In the genomic region with DNA sequence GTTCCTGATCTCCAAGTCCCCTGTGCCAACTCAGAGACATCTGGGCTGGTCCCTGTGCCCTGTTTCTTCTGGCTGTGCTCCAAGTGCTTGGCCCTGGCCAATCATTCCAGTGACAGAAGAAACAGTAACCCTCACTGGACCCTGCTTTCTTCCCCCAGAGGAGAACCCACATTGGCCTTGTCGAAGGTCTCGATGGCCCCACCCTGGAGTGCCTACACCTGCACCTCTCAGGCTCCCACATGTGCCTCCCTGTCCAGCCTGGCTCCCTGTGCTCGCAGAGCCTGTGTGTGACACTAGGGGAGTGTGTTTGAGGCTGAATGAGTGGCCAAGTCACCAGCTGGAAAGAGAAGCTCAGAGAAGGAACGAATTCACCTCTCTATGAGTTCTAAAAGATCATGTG, we compare ENCODE assay signal across 18 cellular contexts. TPM values are rescaled to one million over a fixed set of nuclear protein-coding genes. Genes with fewer than 3 reads are reported as not detected.
DNase-seq lines count a peak whose midpoint lies in the region; ATAC-seq and TF ChIP-seq lines count a peak whose summit lies in the region.
"Had no signal": no experiment of that assay in that cellular context is flagged by ENCODE, and none has a peak within 500 bp of the region (broad histone marks: within the 10 kb centered on the region; RNA-seq: fewer than 3 reads in every experiment).

No MANE protein-coding gene starts in this region.

- H3K27me3 Mint-ChIP-seq in endodermal cell (ENCODE audit: insufficient read depth), result peaks cover 40% of the 10 kb centered on the region

- no peak overlapping the region for H3K27ac Mint-ChIP-seq in endodermal cell
- H3K27ac Mint-ChIP-seq: IgD-negative memory B cell had no signal

- no peaks in the 10 kb centered on the region for H3K36me3 Mint-ChIP-seq in endodermal cell (ENCODE audit: low read depth)
- H3K36me3 Mint-ChIP-seq: IgD-negative memory B cell had no signal

- ATAC-seq in Right ventricle myocardium inferior (no peak), left ventricle myocardium superior (no peak), GM19467 (IDR thresholded peaks at IDR 0.05; ENCODE audit: unreplicated experiment) (no peak)

- H3K4me3 Mint-ChIP-seq in endodermal cell, result no peak overlapping the region
- H3K4me3 Mint-ChIP-seq: IgD-negative memory B cell had no signal

- no peak overlapping the region for H3K27ac ChIP-seq in endodermal cell (ENCODE audit: low read depth, low read length)
- H3K27ac ChIP-seq in thyroid gland, result peak overlapping the region; percentile 89 to 98 (median 92)
- H3K27ac ChIP-seq in breast epithelium, result peak overlapping the region in 1 of 2 donors; percentile 42
- H3K27ac ChIP-seq: HL-60, SJSA1 had no signal

- no peaks in the 10 kb centered on the region for H3K9me3 Mint-ChIP-seq in endodermal cell
- H3K9me3 Mint-ChIP-seq: IgD-negative memory B cell had no signal

- peaks cover 31% of the 10 kb centered on the region for H3K27me3 ChIP-seq in endodermal cell (ENCODE audit: control insufficient read depth, insufficient read depth, low read length, poor library complexity, severe bottlenecking)
- H3K27me3 ChIP-seq in thyroid gland, result no peaks in the 10 kb centered on the region
- H3K27me3 ChIP-seq in breast epithelium, result peaks cover 0 to 25% of the 10 kb centered on the region in 2 donors

- 80 to 90% methylated on average over 2 to 4 of the region's 4 CpGs for WGBS in endodermal cell (ENCODE audit: insufficient coverage in 1 of 2, insufficient read length in 1 of 2), 2 experiments
- 28 to 35% methylated on average over 4 of the region's 4 CpGs for WGBS in thyroid gland, 2 donors

- DNase-seq in Right ventricle myocardium inferior (ENCODE audit: missing footprints) (peak; percentile 32), left ventricle myocardium superior (no peak), endodermal cell (no peak), medulla oblongata (ENCODE audit: extremely low spot score) (peak; percentile 38), thyroid gland (no peak), NCI-H2171 treated with DMSO at 0.1 percent for 48 hours (lab: John Stamatoyannopoulos, UW) (no peak), breast epithelium (ENCODE audit: low spot score in 2 of 2) (no peak)
- DNase-seq: C1 segment of cervical spinal cord, NCI-H1105 treated with DMSO at 0.1 percent for 48 hours, NCI-H1694 treated with DMSO at 0.1 percent for 48 hours, NCI-H2107, NCI-H526 treated with DMSO at 0.1 percent for 48 hours, OCI-M1 had no signal

- TF ChIP-seq POLR2A in thyroid gland (IDR thresholded peaks at IDR 0.05) (no peak), breast epithelium (IDR thresholded peaks at IDR 0.05) (no peak)

- H3K36me3 ChIP-seq in endodermal cell (ENCODE audit: control insufficient read depth, insufficient read depth, low read length) (no peaks in the 10 kb centered on the region), thyroid gland (no peaks in the 10 kb centered on the region), breast epithelium (no peaks in the 10 kb centered on the region)
- H3K36me3 ChIP-seq: HAP-1, SJSA1 had no signal

- H3K4me1 Mint-ChIP-seq in endodermal cell, result peaks cover 10% of the 10 kb centered on the region

- intact Hi-C loops in Right ventricle myocardium inferior (cut with DNase I) (no loop called here), left ventricle myocardium superior (cut with micrococcal nuclease) (no loop called here), thyroid gland (cut with DNase I) (no loop called here), breast epithelium (cut with DNase I; ENCODE audit: low total_unique reads) (no loop called here)

- H3K4me3 ChIP-seq in endodermal cell (ENCODE audit: low read length) (no peak overlapping the region), thyroid gland (replicated peaks in 1 of 3) (no peak overlapping the region), breast epithelium (no peak overlapping the region)
- H3K4me3 ChIP-seq: HAP-1, SJSA1 had no signal

- H3K4me1 ChIP-seq in endodermal cell (ENCODE audit: control insufficient read depth, insufficient read depth, low read length), result no peaks in the 10 kb centered on the region
- H3K4me1 ChIP-seq in thyroid gland, result peaks cover 23 to 43% of the 10 kb centered on the region in 2 donors
- H3K4me1 ChIP-seq in breast epithelium, result no peaks in the 10 kb centered on the region
- H3K4me1 ChIP-seq: HAP-1, SJSA1 had no signal

- H3K9me3 ChIP-seq in endodermal cell (ENCODE audit: control insufficient read depth, low read length), result no peaks in the 10 kb centered on the region
- H3K9me3 ChIP-seq in thyroid gland, result no peaks in the 10 kb centered on the region
- no peaks in the 10 kb centered on the region for H3K9me3 ChIP-seq in breast epithelium
- H3K9me3 ChIP-seq: HAP-1, SJSA1 had no signal

- H3K9ac ChIP-seq in endodermal cell (ENCODE audit: extremely low read depth, low read length, poor library complexity, severe bottlenecking), result no peak overlapping the region

- TF ChIP-seq CTCF in endodermal cell (conservative IDR thresholded peaks at IDR 0.05) (peak; percentile 29), thyroid gland (IDR thresholded peaks at IDR 0.05) (no peak), breast epithelium (IDR thresholded peaks at IDR 0.05) (no peak)

RNA-seq across cellular contexts. Expression of a gene that starts 5.9 kb away (rescaled TPM):
- total RNA-seq in Right ventricle myocardium inferior, result 8.7 TPM
- total RNA-seq in left ventricle myocardium superior, result 3.9 TPM
- total RNA-seq in endodermal cell, result not detected
- 10.1 TPM for polyA plus RNA-seq in endodermal cell (2013, experiment 1 of 2)
- 9.4 TPM for polyA plus RNA-seq in endodermal cell (2013, experiment 2 of 2)
- 10 to 100 TPM in 3 of 4 donors, 1 to 10 TPM in 1; 5.6 to 19.3 (median 13.3) TPM for total RNA-seq in thyroid gland
- total RNA-seq in breast epithelium, result 1 to 10 TPM in 1 of 3 donors, under 1 TPM in 1, not detected in 1; 0.32 to 2.3 TPM
- total RNA-seq: SJSA1 had no signal

Comparison
In these comparisons a context has a peak if more than half of its experiments do, and no peak if none do; other contexts are left out.
1. DNase-seq: peak in Right ventricle myocardium inferior (single experiment) and medulla oblongata (single experiment); none in left ventricle myocardium superior (single experiment), endodermal cell (single experiment), thyroid gland (0 of 2), NCI-H2171 treated with DMSO at 0.1 percent for 48 hours (single experiment) and breast epithelium (0 of 2).